ENCODE assay signal across 8 cellular contexts in the genomic region with DNA sequence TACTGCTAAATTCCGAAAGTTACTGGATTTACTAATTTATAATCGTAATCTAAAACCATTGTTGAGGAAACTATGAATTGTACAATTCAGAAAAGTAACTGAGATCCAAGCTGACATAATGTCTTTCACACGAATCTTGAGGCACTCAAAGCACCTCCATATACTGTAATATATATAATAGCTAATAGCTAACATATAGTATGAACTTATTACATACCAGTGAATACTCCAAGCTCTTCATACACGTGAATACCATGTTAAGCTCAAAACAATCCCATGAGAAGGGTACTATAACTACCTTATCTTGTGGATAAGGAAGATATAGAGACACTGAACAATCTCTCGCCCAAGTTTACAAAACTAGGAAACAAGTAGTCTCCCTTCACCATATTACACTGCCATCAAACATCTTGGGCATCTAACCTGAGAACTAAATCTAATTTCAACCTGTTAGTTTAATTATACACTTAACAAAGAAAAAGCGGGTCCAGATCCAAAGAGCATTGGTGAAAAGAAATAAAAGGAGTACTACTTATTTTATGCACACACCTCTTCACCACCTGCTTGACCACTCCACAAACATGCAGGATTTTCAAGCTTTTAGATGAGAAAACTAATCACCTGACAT. TPM values are rescaled to one million over a fixed set of nuclear protein-coding genes. Genes with fewer than 3 reads are reported as not detected.
DNase-seq lines count a peak whose midpoint lies in the region; ATAC-seq and TF ChIP-seq lines count a peak whose summit lies in the region.

No MANE protein-coding gene starts in this region.

- no peak for TF ChIP-seq POLR2A in thyroid gland (IDR thresholded peaks at IDR 0.05)

- H3K36me3 Mint-ChIP-seq in activated T-cell treated with anti-CD3 and anti-CD28 coated beads, Interleukin-2, amount 50 U/mL, for 24 hours (ENCODE audit: low read depth) = peaks cover 67% of the 10 kb centered on the region
- H3K36me3 Mint-ChIP-seq in activated T-helper 1 cell treated with anti-CD3 and anti-CD28 coated beads, Interleukin-12 subunit alpha, Interleukin-12 subunit beta, Interleukin-2, Interleukin-4 antibody, amounts not matched to agents 30 ng/mL and 10 ng/mL and 1 ng/mL, durations not matched to agents 14 hours and 24 hours and 36 hours (ENCODE audit: low read depth) = peaks cover 23% of the 10 kb centered on the region
- H3K36me3 Mint-ChIP-seq in immature natural killer cell = peaks cover 8 to 13% (median 11%) of the 10 kb centered on the region in 3 donors

- no peaks in the 10 kb centered on the region for H3K9me3 Mint-ChIP-seq in activated T-cell treated with anti-CD3 and anti-CD28 coated beads, Interleukin-2, amount 50 U/mL, for 24 hours
- no peaks in the 10 kb centered on the region for H3K9me3 Mint-ChIP-seq in activated T-helper 1 cell treated with anti-CD3 and anti-CD28 coated beads, Interleukin-12 subunit alpha, Interleukin-12 subunit beta, Interleukin-2, Interleukin-4 antibody, amounts not matched to agents 30 ng/mL and 10 ng/mL and 1 ng/mL, durations not matched to agents 14 hours and 24 hours and 36 hours
- no peaks in the 10 kb centered on the region for H3K9me3 Mint-ChIP-seq in immature natural killer cell

- H3K27ac Mint-ChIP-seq in activated T-cell treated with anti-CD3 and anti-CD28 coated beads, Interleukin-2, amount 50 U/mL, for 24 hours = peak overlapping the region; percentile 100
- peak overlapping the region; percentile 97 for H3K27ac Mint-ChIP-seq in activated T-helper 1 cell treated with anti-CD3 and anti-CD28 coated beads, Interleukin-12 subunit alpha, Interleukin-12 subunit beta, Interleukin-2, Interleukin-4 antibody, amounts not matched to agents 30 ng/mL and 10 ng/mL and 1 ng/mL, durations not matched to agents 14 hours and 24 hours and 36 hours
- peak overlapping the region; percentile 97 to 99 (median 98) for H3K27ac Mint-ChIP-seq in immature natural killer cell

- H3K27me3 ChIP-seq in thyroid gland = no peaks in the 10 kb centered on the region

- H3K4me1 Mint-ChIP-seq in activated T-cell treated with anti-CD3 and anti-CD28 coated beads, Interleukin-2, amount 50 U/mL, for 24 hours (ENCODE audit: low read depth) = peaks cover 39% of the 10 kb centered on the region
- peaks cover 43% of the 10 kb centered on the region for H3K4me1 Mint-ChIP-seq in activated T-helper 1 cell treated with anti-CD3 and anti-CD28 coated beads, Interleukin-12 subunit alpha, Interleukin-12 subunit beta, Interleukin-2, Interleukin-4 antibody, amounts not matched to agents 30 ng/mL and 10 ng/mL and 1 ng/mL, durations not matched to agents 14 hours and 24 hours and 36 hours (ENCODE audit: low read depth)
- H3K4me1 Mint-ChIP-seq in immature natural killer cell = peaks cover 35 to 57% of the 10 kb centered on the region in 2 donors

- no peak for TF ChIP-seq CTCF in thyroid gland (IDR thresholded peaks at IDR 0.05)

- intact Hi-C loops in activated T-helper 1 cell treated with anti-CD3 and anti-CD28 coated beads, Interleukin-12 subunit alpha, Interleukin-12 subunit beta, Interleukin-2, Interleukin-4 antibody, amounts not matched to agents 30 ng/mL and 10 ng/mL and 1 ng/mL, durations not matched to agents 14 hours and 24 hours and 36 hours (cut with micrococcal nuclease) = no loop called here
- intact Hi-C loops in thyroid gland (cut with DNase I) = no loop called here

- H3K4me3 ChIP-seq in thyroid gland (replicated peaks in 1 of 3) = peak overlapping the region; percentile 44 to 55 (median 45)

- peak overlapping the region; percentile 86 for H3K4me3 Mint-ChIP-seq in activated T-cell treated with anti-CD3 and anti-CD28 coated beads, Interleukin-2, amount 50 U/mL, for 24 hours
- peak overlapping the region; percentile 96 for H3K4me3 Mint-ChIP-seq in activated T-helper 1 cell treated with anti-CD3 and anti-CD28 coated beads, Interleukin-12 subunit alpha, Interleukin-12 subunit beta, Interleukin-2, Interleukin-4 antibody, amounts not matched to agents 30 ng/mL and 10 ng/mL and 1 ng/mL, durations not matched to agents 14 hours and 24 hours and 36 hours
- peak overlapping the region; percentile 95 to 98 (median 96) for H3K4me3 Mint-ChIP-seq in immature natural killer cell

- 37 to 44% methylated on average over 6 of the region's 6 CpGs for WGBS in thyroid gland, 2 donors

- H3K4me1 ChIP-seq in thyroid gland = peaks cover 14 to 18% of the 10 kb centered on the region in 2 donors

- ATAC-seq in HG02885 (IDR thresholded peaks at IDR 0.05; ENCODE audit: poor library complexity, unreplicated experiment) = no peak

- no peak for DNase-seq in activated T-cell treated with anti-CD3 and anti-CD28 coated beads, Interleukin-2, amount 50 U/mL, for 24 hours
- DNase-seq in activated T-cell treated with anti-CD3 and anti-CD28 coated beads for 4 hours (no peak), immature natural killer cell (no peak), thyroid gland (no peak), NCI-H187 (lab: John Stamatoyannopoulos, UW) (no peak), NCI-H1048 (lab: John Stamatoyannopoulos, UW) (no peak)
- no peak for DNase-seq in activated T-helper 1 cell treated with anti-CD3 and anti-CD28 coated beads, Interleukin-12 subunit alpha, Interleukin-12 subunit beta, Interleukin-2, Interleukin-4 antibody, amounts not matched to agents 30 ng/mL and 10 ng/mL and 1 ng/mL, durations not matched to agents 14 hours and 24 hours and 36 hours (ENCODE audit: low spot score)

- H3K27ac ChIP-seq in thyroid gland = peak overlapping the region in 2 of 3 donors; percentile 92 to 98

- H3K36me3 ChIP-seq in thyroid gland = no peaks in the 10 kb centered on the region

- H3K9me3 ChIP-seq in thyroid gland = no peaks in the 10 kb centered on the region

- no peaks in the 10 kb centered on the region for H3K27me3 Mint-ChIP-seq in activated T-cell treated with anti-CD3 and anti-CD28 coated beads, Interleukin-2, amount 50 U/mL, for 24 hours
- H3K27me3 Mint-ChIP-seq in activated T-helper 1 cell treated with anti-CD3 and anti-CD28 coated beads, Interleukin-12 subunit alpha, Interleukin-12 subunit beta, Interleukin-2, Interleukin-4 antibody, amounts not matched to agents 30 ng/mL and 10 ng/mL and 1 ng/mL, durations not matched to agents 14 hours and 24 hours and 36 hours (ENCODE audit: insufficient read depth) = no peaks in the 10 kb centered on the region
- peaks cover 7 to 24% (median 15%) of the 10 kb centered on the region in 3 donors for H3K27me3 Mint-ChIP-seq in immature natural killer cell (ENCODE audit: low read depth in 3 of 3)

RNA-seq across cellular contexts. Expression of a gene that starts 1.0 kb away (rescaled TPM):
- total RNA-seq in activated T-helper 1 cell treated with anti-CD3 and anti-CD28 coated beads, Interleukin-12 subunit alpha, Interleukin-12 subunit beta, Interleukin-2, Interleukin-4 antibody, amounts not matched to agents 30 ng/mL and 10 ng/mL and 1 ng/mL, durations not matched to agents 14 hours and 24 hours and 36 hours = 39.3 and 44.0 TPM in 2 replicates
- polyA plus RNA-seq in immature natural killer cell = 10 to 100 TPM; 40.5 to 56.3 (median 43.5) TPM
- total RNA-seq in thyroid gland = 10 to 100 TPM in 3 of 4 donors, 1 to 10 TPM in 1; 7.0 to 19.5 (median 14.8) TPM

RNA-seq across cellular contexts. Expression of a gene that starts 1.5 kb away (rescaled TPM):
- total RNA-seq in activated T-helper 1 cell treated with anti-CD3 and anti-CD28 coated beads, Interleukin-12 subunit alpha, Interleukin-12 subunit beta, Interleukin-2, Interleukin-4 antibody, amounts not matched to agents 30 ng/mL and 10 ng/mL and 1 ng/mL, durations not matched to agents 14 hours and 24 hours and 36 hours = 25.5 and 26.8 TPM in 2 replicates
- 1 to 10 TPM in 1 of 3 donors, under 1 TPM in 1, not detected in 1; 0.98 to 1.4 TPM for polyA plus RNA-seq in immature natural killer cell
- 1 to 10 TPM in 1 of 4 donors, under 1 TPM in 3; 0.56 to 1.8 (median 0.68) TPM for total RNA-seq in thyroid gland

RNA-seq across cellular contexts. Expression of a gene that starts 21.5 kb away (rescaled TPM):
- total RNA-seq in activated T-helper 1 cell treated with anti-CD3 and anti-CD28 coated beads, Interleukin-12 subunit alpha, Interleukin-12 subunit beta, Interleukin-2, Interleukin-4 antibody, amounts not matched to agents 30 ng/mL and 10 ng/mL and 1 ng/mL, durations not matched to agents 14 hours and 24 hours and 36 hours = 72.3 and 77.8 TPM in 2 replicates
- polyA plus RNA-seq in immature natural killer cell = 100 to 1,000 TPM in 1 of 3 donors, 10 to 100 TPM in 2; 67.5 to 118 (median 92.9) TPM
- 100 to 1,000 TPM; 116 to 149 (median 125) TPM for total RNA-seq in thyroid gland

RNA-seq across cellular contexts. Expression of a gene that starts 46.5 kb away (rescaled TPM):
- 113 and 116 TPM in 2 replicates for total RNA-seq in activated T-helper 1 cell treated with anti-CD3 and anti-CD28 coated beads, Interleukin-12 subunit alpha, Interleukin-12 subunit beta, Interleukin-2, Interleukin-4 antibody, amounts not matched to agents 30 ng/mL and 10 ng/mL and 1 ng/mL, durations not matched to agents 14 hours and 24 hours and 36 hours
- 100 to 1,000 TPM; 336 to 512 (median 345) TPM for polyA plus RNA-seq in immature natural killer cell
- 100 to 1,000 TPM in 2 of 4 donors, 10 to 100 TPM in 2; 74.0 to 110 (median 101) TPM for total RNA-seq in thyroid gland
